18 cellular contexts compared by ENCODE assay signal in the genomic region with DNA sequence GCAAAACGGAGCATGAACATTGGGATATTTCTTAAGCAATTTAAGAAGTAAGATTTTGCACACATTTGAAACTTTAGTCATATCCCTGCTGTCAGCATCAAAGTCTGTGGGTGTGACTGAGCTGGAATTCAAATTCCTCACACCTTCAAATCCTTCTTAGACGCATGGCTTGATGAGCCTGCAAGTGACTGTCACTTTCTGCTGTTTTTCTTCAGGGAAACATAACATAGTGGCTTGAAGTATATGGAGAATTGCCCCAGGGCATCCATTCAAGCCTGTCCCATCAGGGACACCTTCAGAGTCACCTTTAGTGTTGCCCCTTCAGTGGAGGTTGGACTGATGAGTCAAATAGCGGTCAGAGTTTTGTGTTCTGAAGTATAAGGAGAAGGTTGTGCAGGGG. TPM values are rescaled to one million over a fixed set of nuclear protein-coding genes. Genes with fewer than 3 reads are reported as not detected.
DNase-seq lines count a peak whose midpoint lies in the region; ATAC-seq and TF ChIP-seq lines count a peak whose summit lies in the region.
"Had no signal": no experiment of that assay in that cellular context is flagged by ENCODE, and none has a peak within 500 bp of the region (broad histone marks: within the 10 kb centered on the region; RNA-seq: fewer than 3 reads in every experiment).

No MANE protein-coding gene starts in this region.

- H3K36me3 Mint-ChIP-seq in MCF 10A (ENCODE audit: insufficient read depth, unreplicated experiment): peaks cover 7% of the 10 kb centered on the region
- H3K36me3 Mint-ChIP-seq: CD4-positive, CD25-positive, alpha-beta regulatory T cell had no signal

- ATAC-seq in GM21723 (IDR thresholded peaks at IDR 0.05; ENCODE audit: unreplicated experiment): no peak
- ATAC-seq: GM12878 had no signal

- H3K4me3 ChIP-seq in breast epithelium (no peak overlapping the region), mammary epithelial cell (replicated peaks in 1 of 3; ENCODE audit: insufficient read depth in 1 of 3, low read depth in 2 of 3, low read length in 3 of 3) (no peak overlapping the region), adrenal gland (no peak overlapping the region)
- H3K4me3 ChIP-seq: BLaER1, GM12878, HAP-1 had no signal

- TF ChIP-seq CTCF in MCF 10A (IDR thresholded peaks at IDR 0.05; ENCODE audit: unreplicated experiment) (no peak), breast epithelium (IDR thresholded peaks at IDR 0.05) (no peak), mammary epithelial cell (conservative IDR thresholded peaks at IDR 0.05 in 1 of 2, IDR thresholded peaks at IDR 0.05 in 1 of 2; ENCODE audit: extremely low read depth in 1 of 2, insufficient read depth in 1 of 2, low read depth in 1 of 2, low read length in 2 of 2) (no peak), adrenal gland (IDR thresholded peaks at IDR 0.05) (no peak), RWPE1 (conservative IDR thresholded peaks at IDR 0.05; ENCODE audit: low read depth) (no peak)

- TF ChIP-seq POLR2A in breast epithelium (IDR thresholded peaks at IDR 0.05) (no peak), adrenal gland (IDR thresholded peaks at IDR 0.05) (no peak)

- H3K4me3 Mint-ChIP-seq in MCF 10A (ENCODE audit: unreplicated experiment): no peak overlapping the region
- H3K4me3 Mint-ChIP-seq: CD4-positive, CD25-positive, alpha-beta regulatory T cell; IgD-negative memory B cell had no signal

- H3K4me1 Mint-ChIP-seq in MCF 10A (ENCODE audit: insufficient read depth, unreplicated experiment): no peaks in the 10 kb centered on the region
- H3K4me1 Mint-ChIP-seq: CD4-positive, CD25-positive, alpha-beta regulatory T cell had no signal

- no peaks in the 10 kb centered on the region for H3K9me3 Mint-ChIP-seq in MCF 10A (ENCODE audit: unreplicated experiment)
- H3K9me3 Mint-ChIP-seq: IgD-negative memory B cell had no signal

- H3K27me3 ChIP-seq in breast epithelium (no peaks in the 10 kb centered on the region), mammary epithelial cell (ENCODE audit: insufficient read depth, low read length) (no peaks in the 10 kb centered on the region), adrenal gland (peaks cover 14% of the 10 kb centered on the region)
- H3K27me3 ChIP-seq: BLaER1 had no signal

- CTCF ChIA-PET in MCF 10A (lab: Yijun Ruan, JAX) (no interaction called here), mammary epithelial cell (lab: Charles Lee; ENCODE audit: low non-redundant PET) (no interaction called here), RWPE1 (lab: Yijun Ruan, JAX) (no interaction called here)

- DNase-seq in MCF 10A (ENCODE audit: unreplicated experiment) (no peak), breast epithelium (ENCODE audit: low spot score in 2 of 2) (no peak), mammary epithelial cell (peak; percentile 35), kidney tubule cell (ENCODE audit: low spot score) (peak; percentile 55), HK-2 (ENCODE audit: unreplicated experiment) (no peak), adrenal gland (no peak), RWPE1 (ENCODE audit: low spot score) (no peak)
- DNase-seq: 8988T; AML-193; Calu3; CD4-positive, CD25-positive, alpha-beta regulatory T cell; DMS 273 treated with DMSO at 0.1 percent for 48 hours; GOT3 had no signal

- H3K27me3 Mint-ChIP-seq in MCF 10A (ENCODE audit: insufficient read depth, unreplicated experiment): no peaks in the 10 kb centered on the region

- POLR2A ChIA-PET in MCF 10A (lab: Yijun Ruan, JAX) (interaction anchor here (0.7 kb wide), 1 partner anchor 174 kb away, joined by 3 read pairs; no protein-coding TSS in a partner anchor), RWPE1 (lab: Yijun Ruan, JAX; ENCODE audit: low non-redundant PET) (no interaction called here)

- H3K27ac ChIP-seq in breast epithelium (no peak overlapping the region), mammary epithelial cell (ENCODE audit: insufficient read depth, low read depth, low read length) (no peak overlapping the region), adrenal gland (no peak overlapping the region), RWPE1 (no peak overlapping the region)
- H3K27ac ChIP-seq: BLaER1 had no signal

- peaks cover 38% of the 10 kb centered on the region for H3K79me2 ChIP-seq in mammary epithelial cell (ENCODE audit: insufficient read depth, low read length)

- no peak overlapping the region for H3K4me2 ChIP-seq in mammary epithelial cell (ENCODE audit: insufficient read depth, low read depth, low read length)
- H3K4me2 ChIP-seq: BLaER1 had no signal

- H3K9ac ChIP-seq in mammary epithelial cell (ENCODE audit: insufficient read depth, low read length): no peak overlapping the region
- H3K9ac ChIP-seq: BLaER1 had no signal

- 100% methylated on average over 3 of the region's 3 CpGs for WGBS in mammary epithelial cell (ENCODE audit: low coverage, missing lambda C conversion rate)
- WGBS in adrenal gland, 4 donors: 83 to 95% (median 91%) methylated on average over 3 of the region's 3 CpGs

- in situ Hi-C loops in mammary epithelial cell (cut with MboI; ENCODE audit: low sequenced_read_pairs in 2 of 2): no loop called here

- no TSS peak for BruUV-seq in MCF 10A (replicated peaks; lab: Mats Ljungman, UMichigan)
- no TSS peak for BruUV-seq in mammary epithelial cell (replicated peaks; lab: Mats Ljungman, UMichigan)

- H3K4me1 ChIP-seq in breast epithelium (no peaks in the 10 kb centered on the region), mammary epithelial cell (ENCODE audit: insufficient read depth, low read length) (no peaks in the 10 kb centered on the region), adrenal gland (replicated peaks in 1 of 2) (peaks cover 0 to 10% of the 10 kb centered on the region in 2 donors)

- dilution Hi-C loops in mammary epithelial cell (cut with HindIII; ENCODE audit: low sequenced_read_pairs): no loop called here

- H3K36me3 ChIP-seq in breast epithelium (no peaks in the 10 kb centered on the region), mammary epithelial cell (ENCODE audit: insufficient read depth, low read length) (peaks cover 10% of the 10 kb centered on the region), adrenal gland (replicated peaks in 1 of 2) (no peaks in the 10 kb centered on the region)
- H3K36me3 ChIP-seq: BLaER1, HAP-1 had no signal

- intact Hi-C loops in MCF 10A (cut with micrococcal nuclease) (no loop called here), breast epithelium (cut with DNase I; ENCODE audit: low total_unique reads) (no loop called here), mammary epithelial cell (cut with micrococcal nuclease) (no loop called here), adrenal gland (cut with DNase I) (no loop called here)

- H2AFZ ChIP-seq in mammary epithelial cell (ENCODE audit: low read depth, low read length): no peak overlapping the region

- H4K20me1 ChIP-seq in mammary epithelial cell (ENCODE audit: insufficient read depth, low read length): no peaks in the 10 kb centered on the region
- H4K20me1 ChIP-seq: BLaER1 had no signal

- H3K9me3 ChIP-seq in breast epithelium (no peaks in the 10 kb centered on the region), mammary epithelial cell (replicated peaks; ENCODE audit: insufficient read depth, low read length) (no peaks in the 10 kb centered on the region), adrenal gland (replicated peaks in 1 of 3) (no peaks in the 10 kb centered on the region)
- H3K9me3 ChIP-seq: BLaER1, HAP-1 had no signal

- peak overlapping the region; percentile 50 for H3K27ac Mint-ChIP-seq in MCF 10A (ENCODE audit: low read depth, unreplicated experiment)
- H3K27ac Mint-ChIP-seq: CD4-positive, CD25-positive, alpha-beta regulatory T cell; IgD-negative memory B cell had no signal

RNA-seq across cellular contexts. Expression of a gene that starts 17.4 kb away (rescaled TPM):
- total RNA-seq in MCF 10A (2022) (2.0 and 2.7 TPM in 2 replicates), breast epithelium (1 to 10 TPM in 2 of 3 donors, under 1 TPM in 1; 0.48 to 2.3 (median 2.0) TPM), mammary epithelial cell (10 to 100 TPM; 13.3 to 29.3 TPM), adrenal gland (under 1 TPM; 0.09 to 0.92 (median 0.25) TPM)
- polyA plus RNA-seq in mammary epithelial cell (2.1 TPM), adrenal gland (1 to 10 TPM in 1 of 3 donors, under 1 TPM in 2; 0.27 to 1.2 (median 0.47) TPM)
- 5.4 TPM for polyA minus RNA-seq in mammary epithelial cell
- polyA plus RNA-seq: CD4-positive, CD25-positive, alpha-beta regulatory T cell had no signal

Comparison
In these comparisons a context has a peak if more than half of its experiments do, and no peak if none do; other contexts are left out.
1. DNase-seq: peak in mammary epithelial cell (single experiment) and kidney tubule cell (single experiment); none in MCF 10A (single experiment), breast epithelium (0 of 2), HK-2 (single experiment), adrenal gland (0 of 7) and RWPE1 (single experiment).